Comparison of ENCODE assay signal across 30 cellular contexts in genomic region chr10:59563506-59563905, GRCh38.
"Had no signal": no experiment of that assay in that cellular context is flagged by ENCODE, and none has a peak within 500 bp of the region (broad histone marks: within the 10 kb centered on the region; RNA-seq: fewer than 3 reads in every experiment).

No MANE protein-coding gene starts in this region.

- H3K9me3 Mint-ChIP-seq: activated T-helper 1 cell treated with anti-CD3 and anti-CD28 coated beads, Interleukin-12 subunit alpha, Interleukin-12 subunit beta, Interleukin-2, Interleukin-4 antibody, amounts not matched to agents 30 ng/mL and 10 ng/mL and 1 ng/mL, durations not matched to agents 14 hours and 24 hours and 36 hours; central memory CD8-positive, alpha-beta T cell; T-helper 1 cell treated with Interleukin-12 subunit alpha and Interleukin-12 subunit beta and Interleukin-4 antibody, amounts not matched to agents 30 μg/mL and 1 μg/mL, for 36 hours had no signal

- H3K27ac ChIP-seq: RWPE1, SJCRH30 had no signal

- DNase-seq: activated CD4-positive, alpha-beta T cell treated with anti-CD3 and anti-CD28 coated beads for 48 hours; activated CD4-positive, alpha-beta T cell treated with anti-CD3 and anti-CD28 coated beads, Interleukin-2, amount 50 U/mL, for 4 hours; activated CD4-positive, CD25-positive, alpha-beta regulatory T cell treated with anti-CD3 and anti-CD28 coated beads, Interleukin-2, amount 50 U/mL, for 72 hours; activated CD8-positive, alpha-beta memory T cell treated with anti-CD3 and anti-CD28 coated beads, Interleukin-2, amount 50 U/mL, for 48 hours; activated CD8-positive, alpha-beta T cell treated with anti-CD3 and anti-CD28 coated beads, Interleukin-2, amount 10 ng/mL, durations not matched to agents 7 days and 5 days; activated effector memory CD4-positive, alpha-beta T cell treated with Interleukin-2 at 50 U/mL for 16 hours; activated naive CD4-positive, alpha-beta T cell; activated naive CD8-positive, alpha-beta T cell treated with anti-CD3 and anti-CD28 coated beads, Interleukin-2, amount 50 U/mL, for 24 hours; activated T-cell treated with anti-CD3 and anti-CD28 coated beads, Interleukin-2, amount 50 U/mL, for 1 hour; amygdala; Karpas-422; MM.1S; NCI-H1105; NCI-H1436; NCI-H1694 treated with DMSO at 0.1 percent for 48 hours; NCI-H2029 treated with DMSO at 0.1 percent for 48 hours; NCI-H510A treated with DMSO at 0.1 percent for 48 hours; NCI-H69; NK-92 treated with Interleukin-12 subunit alpha and Interleukin-12 subunit beta, amount 100 ng/mL, for 24 hours; OCI-M1; Right ventricle myocardium superior; SJCRH30 had no signal

- H3K4me3 ChIP-seq: SJCRH30 had no signal

- H3K36me3 Mint-ChIP-seq: activated naive CD4-positive, alpha-beta T cell treated with anti-CD3 and anti-CD28 coated beads, Interleukin-2, amount 50 U/mL, for 72 hours; brain; WTC11 had no signal

- H3K4me1 ChIP-seq: SJCRH30 had no signal

- H3K9me3 ChIP-seq: SJCRH30 had no signal

- H3K27me3 ChIP-seq: SJCRH30 had no signal

- ATAC-seq: activated CD8-positive, alpha-beta T cell treated with anti-CD3 and anti-CD28 coated beads, Interleukin-2, amount 10 ng/mL, durations not matched to agents 7 days and 5 days; activated naive CD4-positive, alpha-beta T cell treated with anti-CD3 and anti-CD28 coated beads, Interleukin-2, amount 50 U/mL, for 72 hours; activated naive CD8-positive, alpha-beta T cell treated with anti-CD3 and anti-CD28 coated beads, Interleukin-2, amount 50 U/mL, for 24 hours; Panc1; WTC11 had no signal

- H3K36me3 ChIP-seq: SJCRH30 had no signal

- H3K27ac Mint-ChIP-seq: activated CD8-positive, alpha-beta T cell treated with anti-CD3 and anti-CD28 coated beads, Interleukin-2, amount 10 ng/mL, durations not matched to agents 7 days and 5 days; activated naive CD4-positive, alpha-beta T cell treated with anti-CD3 and anti-CD28 coated beads, Interleukin-2, amount 50 U/mL, for 72 hours; activated naive CD8-positive, alpha-beta T cell treated with anti-CD3 and anti-CD28 coated beads, Interleukin-2, amount 50 U/mL, for 24 hours; activated T-helper 1 cell treated with anti-CD3 and anti-CD28 coated beads, Interleukin-12 subunit alpha, Interleukin-12 subunit beta, Interleukin-2, Interleukin-4 antibody, amounts not matched to agents 30 ng/mL and 10 ng/mL and 1 ng/mL, durations not matched to agents 14 hours and 24 hours and 36 hours; T-helper 1 cell treated with Interleukin-12 subunit alpha and Interleukin-12 subunit beta and Interleukin-4 antibody, amounts not matched to agents 30 μg/mL and 1 μg/mL, for 36 hours; WTC11 had no signal

- H3K4me3 Mint-ChIP-seq: activated CD8-positive, alpha-beta T cell treated with anti-CD3 and anti-CD28 coated beads, Interleukin-2, amount 10 ng/mL, durations not matched to agents 7 days and 5 days; activated naive CD8-positive, alpha-beta T cell treated with anti-CD3 and anti-CD28 coated beads, Interleukin-2, amount 50 U/mL, for 24 hours; activated T-helper 1 cell treated with anti-CD3 and anti-CD28 coated beads, Interleukin-12 subunit alpha, Interleukin-12 subunit beta, Interleukin-2, Interleukin-4 antibody, amounts not matched to agents 30 ng/mL and 10 ng/mL and 1 ng/mL, durations not matched to agents 14 hours and 24 hours and 36 hours; brain; central memory CD8-positive, alpha-beta T cell; T-helper 1 cell treated with Interleukin-12 subunit alpha and Interleukin-12 subunit beta and Interleukin-4 antibody, amounts not matched to agents 30 μg/mL and 1 μg/mL, for 36 hours; WTC11 had no signal

- H3K27me3 Mint-ChIP-seq: activated naive CD8-positive, alpha-beta T cell treated with anti-CD3 and anti-CD28 coated beads, Interleukin-2, amount 50 U/mL, for 24 hours; central memory CD8-positive, alpha-beta T cell had no signal

- H3K4me1 Mint-ChIP-seq: activated naive CD8-positive, alpha-beta T cell treated with anti-CD3 and anti-CD28 coated beads, Interleukin-2, amount 50 U/mL, for 24 hours; central memory CD8-positive, alpha-beta T cell had no signal
